In genomic region chr2:98378901-98379300, GRCh38 we compare ENCODE assay signal across 1 cellular context.
TF ChIP-seq lines count a peak whose summit lies in the region.

No MANE protein-coding gene starts in this region.

TF ChIP-seq in K562, 482 proteins besides CTCF, POLR2A, EP300 and RAD21 (continued from another document):
- TF ChIP-seq PRDM10 (IDR thresholded peaks at IDR 0.05; ENCODE audit: partially characterized antibody) (no peak), ZNF76 (CRISPR knock-in tag; IDR thresholded peaks at IDR 0.05; ENCODE audit: borderline replicate concordance) (no peak), FOSL1 (tag; conservative IDR thresholded peaks at IDR 0.05) (peak; percentile 33; the same call in 1 of the 2 replicates), NCOR1 (IDR thresholded peaks at IDR 0.05) (peak; percentile 32; the same call in 1 of the 2 replicates), CBFA2T2 (conservative IDR thresholded peaks at IDR 0.05) (peak; percentile 47), SMAD4 (CRISPR knock-in tag; conservative IDR thresholded peaks at IDR 0.05) (peak; percentile 70), TAL1 (IDR thresholded peaks at IDR 0.05) (peak; percentile 38; the same call in 1 of the 2 replicates)
